In the genomic region with DNA sequence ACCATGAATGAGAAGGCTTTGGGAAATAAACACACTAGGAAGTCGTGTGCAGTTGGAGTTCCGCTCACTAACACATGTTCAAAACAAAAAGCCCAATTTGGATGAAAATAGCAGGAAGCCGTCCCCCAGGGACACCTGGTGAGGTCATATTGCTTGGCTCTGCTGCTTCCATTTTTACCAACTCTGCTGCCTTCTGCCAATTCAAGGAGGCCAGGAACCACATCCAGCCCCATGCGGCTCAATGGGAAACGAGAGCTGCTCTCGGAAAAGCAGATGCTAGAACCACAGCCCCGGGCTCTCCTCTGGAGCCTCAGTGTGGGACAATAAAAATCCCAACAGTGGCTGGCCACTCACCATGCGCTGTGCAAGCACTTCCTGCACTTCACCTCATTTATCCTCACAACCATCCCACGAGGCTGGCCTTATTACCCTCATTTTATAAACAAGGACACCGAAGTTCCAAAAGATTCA, we compare ENCODE assay signal across 12 cellular contexts. TPM values are rescaled to one million over a fixed set of nuclear protein-coding genes. Genes with fewer than 3 reads are reported as not detected.
DNase-seq lines count a peak whose midpoint lies in the region; ATAC-seq and TF ChIP-seq lines count a peak whose summit lies in the region.
"Had no signal": no experiment of that assay in that cellular context is flagged by ENCODE, and none has a peak within 500 bp of the region (broad histone marks: within the 10 kb centered on the region; RNA-seq: fewer than 3 reads in every experiment).

No MANE protein-coding gene starts in this region.

- H3K9ac ChIP-seq in neuronal stem cell (ENCODE audit: low read depth, low read length, poor library complexity) = no peak overlapping the region

- H3K4me1 Mint-ChIP-seq in CD4-positive, CD25-positive, alpha-beta regulatory T cell = peaks cover 4 to 57% (median 37%) of the 10 kb centered on the region in 4 donors
- peaks cover 76% of the 10 kb centered on the region for H3K4me1 Mint-ChIP-seq in endothelial cell (ENCODE audit: unreplicated experiment)
- no peaks in the 10 kb centered on the region for H3K4me1 Mint-ChIP-seq in immature natural killer cell

- H2AFZ ChIP-seq in neuronal stem cell (ENCODE audit: low read length) = no peak overlapping the region

- no peak overlapping the region for H3K4me3 ChIP-seq in CD4-positive, CD25-positive, alpha-beta regulatory T cell (ENCODE audit: low read depth, low read length)
- H3K4me3 ChIP-seq in neuronal stem cell (ENCODE audit: low read length in 2 of 2) = no peak overlapping the region
- H3K4me3 ChIP-seq: cardiac muscle cell had no signal

- no peak overlapping the region for H3K14ac ChIP-seq in neuronal stem cell (ENCODE audit: low read length)

- no peak overlapping the region for H2BK120ac ChIP-seq in neuronal stem cell (ENCODE audit: low read depth, low read length)

- H3K27ac ChIP-seq in CD4-positive, CD25-positive, alpha-beta regulatory T cell (ENCODE audit: insufficient read depth, low read length, poor library complexity, severe bottlenecking) = no peak overlapping the region
- no peak overlapping the region for H3K27ac ChIP-seq in neuronal stem cell (replicated peaks; ENCODE audit: low read length)

- peak overlapping the region; percentile 32 for H3K23ac ChIP-seq in neuronal stem cell (ENCODE audit: low read depth, low read length, poor library complexity)

- no peaks in the 10 kb centered on the region for H3K27me3 ChIP-seq in CD4-positive, CD25-positive, alpha-beta regulatory T cell (ENCODE audit: control insufficient read depth, insufficient read depth, low read length)
- no peaks in the 10 kb centered on the region for H3K27me3 ChIP-seq in neuronal stem cell (ENCODE audit: control insufficient read depth in 3 of 3, insufficient read depth in 3 of 3, low read depth in 1 of 3, low read length in 3 of 3)
- H3K27me3 ChIP-seq: cardiac muscle cell had no signal

- H3K9me3 ChIP-seq in CD4-positive, CD25-positive, alpha-beta regulatory T cell (ENCODE audit: control insufficient read depth in 2 of 2, low read length in 2 of 2) = no peaks in the 10 kb centered on the region
- H3K9me3 ChIP-seq in neuronal stem cell (replicated peaks in 1 of 2; ENCODE audit: control insufficient read depth in 2 of 2, insufficient read depth in 1 of 2, low read depth in 1 of 2, low read length in 2 of 2) = no peaks in the 10 kb centered on the region

- H2AK5ac ChIP-seq in neuronal stem cell (ENCODE audit: low read depth, low read length) = no peak overlapping the region

- no peak for DNase-seq in CD4-positive, CD25-positive, alpha-beta regulatory T cell
- DNase-seq in NCI-H446 (lab: John Stamatoyannopoulos, UW) (peak; percentile 55 to 87), endothelial cell (ENCODE audit: low spot score) (no peak), neuronal stem cell (ENCODE audit: low spot score) (no peak), immature natural killer cell (no peak), medulla oblongata (ENCODE audit: extremely low spot score) (no peak)
- DNase-seq in stimulated activated CD4-positive, alpha-beta T cell treated with anti-CD3 and anti-CD28 coated beads, Interleukin-12 subunit alpha, Interleukin-12 subunit beta, amount 100 ng/mL, for 4 hours = no peak
- DNase-seq in effector CD8-positive, alpha-beta T cell (lab: John Stamatoyannopoulos, UW) = no peak
- DNase-seq: hypothalamus, NCI-H1105 treated with DMSO at 0.1 percent for 48 hours, RPMI8226 had no signal

- peaks cover 1% of the 10 kb centered on the region for H3K79me1 ChIP-seq in neuronal stem cell (ENCODE audit: low read depth, low read length)

- H3K4ac ChIP-seq in neuronal stem cell (ENCODE audit: low read length) = no peak overlapping the region

- peak overlapping the region in 1 of 4 donors; percentile 11 for H3K4me3 Mint-ChIP-seq in CD4-positive, CD25-positive, alpha-beta regulatory T cell
- H3K4me3 Mint-ChIP-seq in endothelial cell (ENCODE audit: unreplicated experiment) = peak overlapping the region; percentile 78
- H3K4me3 Mint-ChIP-seq in immature natural killer cell = no peak overlapping the region

- H2BK5ac ChIP-seq in neuronal stem cell (ENCODE audit: low read length) = no peak overlapping the region

- H3K27me3 Mint-ChIP-seq in CD4-positive, CD25-positive, alpha-beta regulatory T cell = no peaks in the 10 kb centered on the region
- peaks cover 11% of the 10 kb centered on the region for H3K27me3 Mint-ChIP-seq in endothelial cell (ENCODE audit: unreplicated experiment)
- peaks cover 0 to 6% (median 0%) of the 10 kb centered on the region in 3 donors for H3K27me3 Mint-ChIP-seq in immature natural killer cell (ENCODE audit: low read depth in 3 of 3)

- no peak overlapping the region for H3K4me2 ChIP-seq in neuronal stem cell (ENCODE audit: insufficient read depth, low read length, poor library complexity, severe bottlenecking)

- TF ChIP-seq CTCF in endothelial cell (IDR thresholded peaks at IDR 0.05; ENCODE audit: unreplicated experiment) = no peak

- H2BK15ac ChIP-seq in neuronal stem cell (ENCODE audit: low read length) = no peak overlapping the region

- peak overlapping the region; percentile 2 to 84 (median 62) for H3K27ac Mint-ChIP-seq in CD4-positive, CD25-positive, alpha-beta regulatory T cell
- peak overlapping the region; percentile 64 for H3K27ac Mint-ChIP-seq in endothelial cell (ENCODE audit: unreplicated experiment)
- H3K27ac Mint-ChIP-seq in immature natural killer cell = no peak overlapping the region

- WGBS in neuronal stem cell (ENCODE audit: extremely low coverage in 2 of 2, insufficient read length in 2 of 2, insufficient replicate concordance in 1 of 2), 2 donors = no CpG with 5 or more reads among the region's 10 CpGs

- H3K36me3 Mint-ChIP-seq in CD4-positive, CD25-positive, alpha-beta regulatory T cell = peaks cover 11% of the 10 kb centered on the region
- peaks cover 46% of the 10 kb centered on the region for H3K36me3 Mint-ChIP-seq in endothelial cell (ENCODE audit: low read depth, unreplicated experiment)
- H3K36me3 Mint-ChIP-seq in immature natural killer cell = no peaks in the 10 kb centered on the region

- no peak for ATAC-seq in CD4-positive, CD25-positive, alpha-beta regulatory T cell (ENCODE audit: low read depth in 2 of 2)

- no peaks in the 10 kb centered on the region for H3K9me3 Mint-ChIP-seq in CD4-positive, CD25-positive, alpha-beta regulatory T cell
- H3K9me3 Mint-ChIP-seq in endothelial cell (ENCODE audit: unreplicated experiment) (no peaks in the 10 kb centered on the region), immature natural killer cell (no peaks in the 10 kb centered on the region)

- H3K18ac ChIP-seq in neuronal stem cell (ENCODE audit: low read length) = no peak overlapping the region

- H2BK12ac ChIP-seq in neuronal stem cell (ENCODE audit: low read length) = no peak overlapping the region

- H3K4me1 ChIP-seq in CD4-positive, CD25-positive, alpha-beta regulatory T cell (ENCODE audit: control insufficient read depth, insufficient read depth, low read length, poor library complexity, severe bottlenecking) = peaks cover 6% of the 10 kb centered on the region
- peaks cover 10 to 24% of the 10 kb centered on the region in 2 donors for H3K4me1 ChIP-seq in neuronal stem cell (ENCODE audit: control insufficient read depth in 2 of 2, insufficient read depth in 1 of 2, low read depth in 1 of 2, low read length in 2 of 2)

- peaks cover 55% of the 10 kb centered on the region for H3K36me3 ChIP-seq in CD4-positive, CD25-positive, alpha-beta regulatory T cell (ENCODE audit: control insufficient read depth, insufficient read depth, low read length)
- H3K36me3 ChIP-seq in neuronal stem cell (replicated peaks in 1 of 2; ENCODE audit: control insufficient read depth in 2 of 2, insufficient read depth in 2 of 2, low read length in 2 of 2) = peaks cover 0 to 2% of the 10 kb centered on the region in 2 donors
- H3K36me3 ChIP-seq: cardiac muscle cell had no signal

- H4K8ac ChIP-seq in neuronal stem cell (ENCODE audit: low read depth, low read length) = no peak overlapping the region

- H4K91ac ChIP-seq in neuronal stem cell (ENCODE audit: low read depth, low read length, poor library complexity) = no peak overlapping the region

RNA-seq across cellular contexts. Expression of a gene that starts 13.4 kb away (rescaled TPM):
- total RNA-seq in CD4-positive, CD25-positive, alpha-beta regulatory T cell = 113 TPM
- polyA plus RNA-seq in CD4-positive, CD25-positive, alpha-beta regulatory T cell = 10 to 100 TPM in 1 of 4 donors, 1 to 10 TPM in 3; 5.5 to 10.9 (median 7.5) TPM
- 176 TPM for total RNA-seq in endothelial cell (ENCODE audit: unreplicated experiment)
- 13.3 TPM for polyA plus RNA-seq in neuronal stem cell (2013, experiment 1 of 2)
- 13.9 TPM for polyA plus RNA-seq in neuronal stem cell (2013, experiment 2 of 2)
- polyA plus RNA-seq in immature natural killer cell = under 1 TPM in 2 of 3 donors, not detected in 1; 0.03 to 0.10 TPM

Comparison
In these comparisons a context has a peak if more than half of its experiments do, and no peak if none do; other contexts are left out.
1. DNase-seq: peak in NCI-H446 (2 of 2); none in CD4-positive, CD25-positive, alpha-beta regulatory T cell (0 of 3), endothelial cell (single experiment), neuronal stem cell (single experiment), immature natural killer cell (0 of 3), medulla oblongata (single experiment), stimulated activated CD4-positive, alpha-beta T cell treated with anti-CD3 and anti-CD28 coated beads, Interleukin-12 subunit alpha, Interleukin-12 subunit beta, amount 100 ng/mL, for 4 hours (single experiment) and effector CD8-positive, alpha-beta T cell (single experiment).
2. H3K27ac Mint-ChIP-seq: peak in CD4-positive, CD25-positive, alpha-beta regulatory T cell (3 of 3) and endothelial cell (single experiment); none in immature natural killer cell (0 of 6).